Comparison of ENCODE assay signal across 30 cellular contexts in the genomic region with DNA sequence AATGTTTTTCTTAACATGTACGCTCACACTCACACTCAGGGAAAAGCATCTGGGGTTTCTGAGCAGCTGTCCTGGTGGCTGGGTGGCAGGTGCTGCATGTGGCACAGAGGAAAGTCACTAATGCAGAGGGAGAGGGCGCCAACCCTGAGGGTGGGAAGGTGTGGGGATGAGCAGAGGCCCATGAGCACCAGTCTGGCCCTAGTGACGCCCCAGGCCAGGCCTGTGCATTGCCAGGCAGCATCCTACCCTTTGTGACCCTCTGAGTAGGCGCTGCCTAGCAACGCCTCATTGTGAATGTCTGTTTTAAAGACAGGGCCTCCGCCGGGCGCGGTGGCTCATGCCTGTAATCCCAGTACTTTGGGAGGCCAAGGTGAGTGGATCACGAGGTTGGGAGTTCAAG. TPM values are rescaled to one million over a fixed set of nuclear protein-coding genes. Genes with fewer than 3 reads are reported as not detected.
DNase-seq lines count a peak whose midpoint lies in the region; ATAC-seq, FAIRE-seq and TF ChIP-seq lines count a peak whose summit lies in the region.
"Had no signal": no experiment of that assay in that cellular context is flagged by ENCODE, and none has a peak within 500 bp of the region (broad histone marks: within the 10 kb centered on the region; RNA-seq: fewer than 3 reads in every experiment).

No MANE protein-coding gene starts in this region.

- H3K4me1 Mint-ChIP-seq in activated CD4-positive, alpha-beta T cell treated with anti-CD3 and anti-CD28 coated beads, Interleukin-2, amount 10 ng/mL, durations not matched to agents 7 days and 5 days = peaks cover 27% of the 10 kb centered on the region

- H3K4me3 Mint-ChIP-seq in activated CD4-positive, alpha-beta T cell treated with anti-CD3 and anti-CD28 coated beads, Interleukin-2, amount 10 ng/mL, durations not matched to agents 7 days and 5 days = no peak overlapping the region

- ATAC-seq in DND-41 (ENCODE audit: insufficient read depth, low read depth) (peak; percentile 33; the same call in 1 of the 3 replicates), GM12878 (no peak), gastroesophageal sphincter (no peak)
- ATAC-seq: effector memory CD8-positive, alpha-beta T cell; esophagus mucosa; left lobe of liver had no signal

- H3K36me3 ChIP-seq in DND-41 (ENCODE audit: insufficient read depth, low read length) (no peaks in the 10 kb centered on the region), GM12878 (ENCODE audit: control insufficient read depth in 2 of 2, insufficient read depth in 2 of 2, low read length in 1 of 2) (no peaks in the 10 kb centered on the region), gastroesophageal sphincter (no peaks in the 10 kb centered on the region)
- H3K36me3 ChIP-seq: breast epithelium, suprapubic skin, vagina had no signal

- H3K79me2 ChIP-seq in DND-41 (ENCODE audit: insufficient read depth, low read length) = no peaks in the 10 kb centered on the region
- H3K79me2 ChIP-seq in GM12878 (ENCODE audit: control insufficient read depth, insufficient read depth, low read length) = no peaks in the 10 kb centered on the region

- H3K4me2 ChIP-seq in DND-41 (ENCODE audit: insufficient read depth, low read length) (no peak overlapping the region), GM12878 (ENCODE audit: control insufficient read depth, insufficient read depth) (0 out of 2 replicates have a peak overlapping the region, but pooled peaks have one; percentile 77)

- RAD21 ChIA-PET in GM12878 (lab: Charles Lee; ENCODE audit: unreplicated experiment) = no interaction called here

- H3K9me3 Mint-ChIP-seq in activated CD4-positive, alpha-beta T cell treated with anti-CD3 and anti-CD28 coated beads, Interleukin-2, amount 10 ng/mL, durations not matched to agents 7 days and 5 days = no peaks in the 10 kb centered on the region
- H3K9me3 Mint-ChIP-seq: effector memory CD8-positive, alpha-beta T cell; immature natural killer cell had no signal

- SMC1A ChIA-PET in GM12878 (lab: Charles Lee; ENCODE audit: uncharacterized antibody, unreplicated experiment) = no interaction called here

- 90% methylated on average over 10 of the region's 10 CpGs for WGBS in GM12878 (ENCODE audit: insufficient coverage, insufficient replicate concordance, low lambda C conversion rate, missing lambda C conversion rate)
- 81% methylated on average over 2 of the region's 10 CpGs; no CpG with 5 or more reads in 1 of the 2 donors for WGBS in gastroesophageal sphincter (ENCODE audit: low coverage in 1 of 2), 2 donors

- H3K27me3 ChIP-seq in DND-41 (ENCODE audit: insufficient read depth, low read length, poor library complexity) (no peaks in the 10 kb centered on the region), GM12878 (replicated peaks in 1 of 2; ENCODE audit: control insufficient read depth in 2 of 2, insufficient read depth in 2 of 2, low read length in 1 of 2) (no peaks in the 10 kb centered on the region), gastroesophageal sphincter (no peaks in the 10 kb centered on the region)
- H3K27me3 ChIP-seq: breast epithelium, suprapubic skin, vagina had no signal

- BruUV-seq in GM12878 (replicated peaks; lab: Mats Ljungman, UMichigan) = no TSS peak

- H3K9ac ChIP-seq in DND-41 (ENCODE audit: low read depth, low read length) (no peak overlapping the region), GM12878 (ENCODE audit: control insufficient read depth, insufficient read depth, low read length) (no peak overlapping the region)

- no peak overlapping the region; the same call in 1 of the 2 replicates for H3K27ac ChIP-seq in DND-41 (ENCODE audit: low read length)
- H3K27ac ChIP-seq in GM12878 (ENCODE audit: control insufficient read depth, insufficient read depth) = no peak overlapping the region
- no peak overlapping the region for H3K27ac ChIP-seq in gastroesophageal sphincter
- H3K27ac ChIP-seq: breast epithelium, suprapubic skin, vagina had no signal

- TF ChIP-seq CTCF in DND-41 (IDR thresholded peaks at IDR 0.05; ENCODE audit: borderline replicate concordance, extremely low read depth, low read length, poor library complexity, severe bottlenecking) = no peak
- TF ChIP-seq CTCF in GM12878 (IDR thresholded peaks at IDR 0.05 in 2 of 3, conservative IDR thresholded peaks at IDR 0.05 in 1 of 3; ENCODE audit: control insufficient read depth in 2 of 3, extremely low read depth in 1 of 3, insufficient read depth in 1 of 3, low read depth in 3 of 3, low read length in 3 of 3) = no peak
- TF ChIP-seq CTCF in gastroesophageal sphincter (IDR thresholded peaks at IDR 0.05) = no peak

- in situ Hi-C loops in GM12878 (cut with MboI) = no loop called here

- peaks cover 15% of the 10 kb centered on the region for H3K36me3 Mint-ChIP-seq in activated CD4-positive, alpha-beta T cell treated with anti-CD3 and anti-CD28 coated beads, Interleukin-2, amount 10 ng/mL, durations not matched to agents 7 days and 5 days (ENCODE audit: low read depth)

- no peak for TF ChIP-seq POLR2A in GM12878 (IDR thresholded peaks at IDR 0.05; ENCODE audit: low read depth, low read length)
- no peak for TF ChIP-seq POLR2A in gastroesophageal sphincter (IDR thresholded peaks at IDR 0.05)

- peaks cover 4% of the 10 kb centered on the region for H3K27me3 Mint-ChIP-seq in activated CD4-positive, alpha-beta T cell treated with anti-CD3 and anti-CD28 coated beads, Interleukin-2, amount 10 ng/mL, durations not matched to agents 7 days and 5 days
- H3K27me3 Mint-ChIP-seq: effector memory CD8-positive, alpha-beta T cell had no signal

- TF ChIP-seq RAD21 in GM12878 (IDR thresholded peaks at IDR 0.05; ENCODE audit: insufficient read depth, low read depth, low read length) = no peak

- POLR2A ChIA-PET in activated CD4-positive, alpha-beta T cell treated with anti-CD3 and anti-CD28 coated beads, Interleukin-2, amount 10 ng/mL, durations not matched to agents 7 days and 5 days (lab: Charles Lee) = no interaction called here
- POLR2A ChIA-PET in GM12878 (lab: Charles Lee) = no interaction called here

- no peak for TF ChIP-seq EP300 in GM12878 (IDR thresholded peaks at IDR 0.05; ENCODE audit: borderline replicate concordance in 1 of 2, control insufficient read depth in 1 of 2, low read depth in 2 of 2, low read length in 2 of 2)
- no peak for TF ChIP-seq EP300 in gastroesophageal sphincter (IDR thresholded peaks at IDR 0.05)

- no peaks in the 10 kb centered on the region for H4K20me1 ChIP-seq in DND-41 (ENCODE audit: insufficient read depth, low read length)
- no peaks in the 10 kb centered on the region for H4K20me1 ChIP-seq in GM12878 (ENCODE audit: control insufficient read depth, insufficient read depth)

- intact Hi-C loops in GM12878 (cut with micrococcal nuclease; ENCODE audit: unreplicated experiment) = no loop called here

- no peak for FAIRE-seq in GM12878 (lab: Jason Lieb, UNC)
- FAIRE-seq: colon, H54, small intestine had no signal

- peak overlapping the region; percentile 34 for H3K27ac Mint-ChIP-seq in activated CD4-positive, alpha-beta T cell treated with anti-CD3 and anti-CD28 coated beads, Interleukin-2, amount 10 ng/mL, durations not matched to agents 7 days and 5 days

- H3K9me3 ChIP-seq in DND-41 (ENCODE audit: insufficient read depth, low read length, severe bottlenecking) (no peaks in the 10 kb centered on the region), GM12878 (replicated peaks; ENCODE audit: control insufficient read depth, insufficient read depth, low read length) (no peaks in the 10 kb centered on the region), gastroesophageal sphincter (no peaks in the 10 kb centered on the region)
- H3K9me3 ChIP-seq: breast epithelium, suprapubic skin, vagina had no signal

- H2AFZ ChIP-seq in DND-41 (ENCODE audit: low read depth, low read length) (no peak overlapping the region), GM12878 (ENCODE audit: control insufficient read depth, low read depth, low read length) (no peak overlapping the region)

- no peak overlapping the region for H3K4me3 ChIP-seq in DND-41 (ENCODE audit: low read depth in 1 of 2, low read length in 2 of 2)
- H3K4me3 ChIP-seq in GM12878 = no peak overlapping the region
- no peak overlapping the region for H3K4me3 ChIP-seq in gastroesophageal sphincter
- H3K4me3 ChIP-seq: breast epithelium, suprapubic skin, vagina had no signal

- peaks cover 23% of the 10 kb centered on the region for H3K4me1 ChIP-seq in DND-41 (ENCODE audit: insufficient read depth, low read length)
- peaks cover 23% of the 10 kb centered on the region for H3K4me1 ChIP-seq in GM12878 (ENCODE audit: control insufficient read depth, insufficient read depth, low read length)
- no peaks in the 10 kb centered on the region for H3K4me1 ChIP-seq in gastroesophageal sphincter
- H3K4me1 ChIP-seq: breast epithelium, suprapubic skin, vagina had no signal

- no peak for DNase-seq in activated CD4-positive, alpha-beta T cell treated with anti-CD3 and anti-CD28 coated beads, Interleukin-2, amount 10 ng/mL, durations not matched to agents 7 days and 5 days
- DNase-seq in activated CD4-positive, alpha-beta T cell treated with anti-CD3 and anti-CD28 coated beads for 48 hours = no peak
- DNase-seq in DND-41 (peak; percentile 24), NCI-H774 (lab: John Stamatoyannopoulos, UW) (peak; percentile 4), GM12878 (ENCODE audit: low read depth, low spot score) (no peak), NCI-H1417 (lab: John Stamatoyannopoulos, UW) (no peak), islet precursor cell (no peak)
- DNase-seq: activated CD4-positive, alpha-beta T cell treated with anti-CD3 and anti-CD28 coated beads for 4 hours; activated CD8-positive, alpha-beta memory T cell treated with anti-CD3 and anti-CD28 coated beads, Interleukin-2, amount 50 U/mL, for 4 hours; activated gamma-delta T cell; Calu3; effector memory CD8-positive, alpha-beta T cell; foreskin melanocyte; hippocampal formation; immature natural killer cell; mesendoderm; NCI-H1048; NCI-H187 treated with DMSO at 0.1 percent for 48 hours; NCI-H446; occipital lobe; small intestine; stimulated activated CD4-positive, alpha-beta T cell treated with anti-CD3 and anti-CD28 coated beads, Interleukin-1b, Interleukin-23, amount 100 ng/mL, for 48 hours had no signal

- CTCF ChIA-PET in activated CD4-positive, alpha-beta T cell treated with anti-CD3 and anti-CD28 coated beads, Interleukin-2, amount 10 ng/mL, durations not matched to agents 7 days and 5 days (lab: Charles Lee) = no interaction called here
- CTCF ChIA-PET in GM12878 (lab: Yijun Ruan, JAX) = no interaction called here

RNA-seq across cellular contexts. Expression of gene LCMT1, which starts 19.1 kb away (rescaled TPM):
- total RNA-seq in activated CD4-positive, alpha-beta T cell treated with anti-CD3 and anti-CD28 coated beads, Interleukin-2, amount 10 ng/mL, durations not matched to agents 7 days and 5 days = 10 to 100 TPM; 38.1 to 40.0 TPM
- total RNA-seq in GM12878 (2013; cell fraction: nucleolus; rRNA removed) = 45.0 and 52.6 TPM in 2 replicates
- total RNA-seq in GM12878 (2014; rRNA removed) (22.3 and 24.8 TPM in 2 replicates), GM12878 (2014; rRNA removed; fragmentation: Illumina TruSeq; extraction: Trizol) (19.7 and 20.2 TPM in 2 replicates), GM12878 (2021) (35.6 and 37.0 TPM in 2 replicates), gastroesophageal sphincter (10 to 100 TPM; 15.1 to 49.3 (median 24.9) TPM)
- 29.4 TPM for polyA plus RNA-seq in GM12878 (2011; ENCODE audit: low read depth)
- polyA plus RNA-seq in GM12878 (2011; rRNA removed) (31.2 and 36.2 TPM in 2 replicates), GM12878 (2014; fragmentation: Illumina TruSeq; extraction: Trizol) (30.9 and 35.5 TPM in 2 replicates), GM12878 (2014; fragmentation: Nextera tagmentation; extraction: Ambion mirVana) (10 to 100 TPM; 34.1 to 37.8 TPM), GM12878 (2014; rRNA removed) (22.2 and 24.3 TPM in 2 replicates), GM12878 (2016; fragmentation: Nextera tagmentation; extraction: Ambion mirVana) (10 to 100 TPM; 45.6 to 51.2 TPM)
- polyA plus RNA-seq in GM12878 (2011; cell fraction: cytosol; rRNA removed) = 25.4 and 27.3 TPM in 2 replicates
- 20.8 and 23.2 TPM in 2 replicates for polyA plus RNA-seq in GM12878 (2011; cell fraction: nucleus; rRNA removed)
- 30.4 and 37.0 TPM in 2 replicates for polyA plus RNA-seq in GM12878 (2012)
- polyA minus RNA-seq in GM12878 (2011; rRNA and poly(A)+ RNA removed) = 28.6 and 33.3 TPM in 2 replicates
- 14.2 and 15.3 TPM in 2 replicates for polyA minus RNA-seq in GM12878 (2011; cell fraction: cytosol; rRNA and poly(A)+ RNA removed)
- polyA minus RNA-seq in GM12878 (2011; cell fraction: nucleus; rRNA and poly(A)+ RNA removed) = 15.6 and 24.3 TPM in 2 replicates

Comparison
In these comparisons a context has a peak if more than half of its experiments do, and no peak if none do; other contexts are left out.
1. DNase-seq: peak in DND-41 (single experiment) and NCI-H774 (single experiment); none in activated CD4-positive, alpha-beta T cell treated with anti-CD3 and anti-CD28 coated beads, Interleukin-2, amount 10 ng/mL, durations not matched to agents 7 days and 5 days (single experiment), activated CD4-positive, alpha-beta T cell treated with anti-CD3 and anti-CD28 coated beads for 48 hours (single experiment), GM12878 (single experiment), NCI-H1417 (0 of 3) and islet precursor cell (single experiment).